ENCODE assay signal across 13 cellular contexts in the genomic region with DNA sequence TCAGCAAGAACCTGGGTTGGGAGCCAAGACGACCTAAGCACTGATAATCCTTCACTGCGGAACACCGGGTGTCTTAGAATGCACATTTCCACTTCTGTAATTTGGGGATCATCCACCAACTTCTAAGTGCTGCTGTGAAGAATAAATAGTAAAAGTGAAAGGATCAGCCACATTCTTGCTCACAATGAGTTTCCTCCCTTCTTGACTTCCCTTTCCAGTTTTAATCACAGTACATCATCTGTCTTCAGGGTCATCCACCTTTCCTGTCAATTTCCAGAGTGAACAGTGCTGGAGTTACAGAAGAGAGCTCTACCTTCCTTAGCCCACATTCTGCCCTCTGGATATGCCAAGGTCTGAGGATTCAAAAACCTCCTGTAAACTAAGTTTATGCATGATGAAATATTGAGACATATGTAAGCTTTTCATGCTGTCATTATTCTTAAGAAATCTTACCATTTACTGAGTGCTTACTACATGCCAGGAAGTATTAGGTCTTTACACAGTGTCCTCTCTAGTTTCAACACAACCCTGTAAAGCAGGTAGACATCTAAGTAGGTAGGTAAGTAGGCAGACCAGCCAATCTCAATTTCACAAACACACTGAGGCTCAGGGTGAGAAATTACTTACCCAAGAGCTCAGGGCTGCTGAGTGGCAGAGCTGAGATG.
DNase-seq lines count a peak whose midpoint lies in the region; ATAC-seq and TF ChIP-seq lines count a peak whose summit lies in the region.
"Had no signal": no experiment of that assay in that cellular context is flagged by ENCODE, and none has a peak within 500 bp of the region (broad histone marks: within the 10 kb centered on the region; RNA-seq: fewer than 3 reads in every experiment).

No MANE protein-coding gene starts in this region.

- H3K36me3 ChIP-seq in osteoblast (ENCODE audit: insufficient read depth, low read length) = peaks cover 24% of the 10 kb centered on the region

- H3K4me1 ChIP-seq in osteoblast (ENCODE audit: insufficient read depth, low read length) = peaks cover 64% of the 10 kb centered on the region
- H3K4me1 ChIP-seq: SJSA1 had no signal

- H3K4me3 Mint-ChIP-seq in endothelial cell (ENCODE audit: unreplicated experiment) = no peak overlapping the region

- H3K9me3 ChIP-seq in osteoblast (ENCODE audit: low read depth, low read length) = no peaks in the 10 kb centered on the region
- H3K9me3 ChIP-seq: SJSA1, tibial artery had no signal

- peak overlapping the region; percentile 3 for H2AFZ ChIP-seq in osteoblast (ENCODE audit: low read length)

- H3K36me3 Mint-ChIP-seq in endothelial cell (ENCODE audit: low read depth, unreplicated experiment) = peaks cover 6% of the 10 kb centered on the region

- H3K4me3 ChIP-seq in osteoblast (ENCODE audit: insufficient read depth, low read length) = peak overlapping the region; percentile 51
- H3K4me3 ChIP-seq: SJSA1, tibial artery had no signal

- H3K4me1 Mint-ChIP-seq in endothelial cell (ENCODE audit: unreplicated experiment) = peaks cover 44% of the 10 kb centered on the region

- no peak for ATAC-seq in HG03571 (IDR thresholded peaks at IDR 0.05; ENCODE audit: unreplicated experiment)

- H3K4me2 ChIP-seq in osteoblast (ENCODE audit: insufficient read depth, low read length) = peak overlapping the region; percentile 75

- H3K27me3 Mint-ChIP-seq in endothelial cell (ENCODE audit: unreplicated experiment) = peaks cover 4% of the 10 kb centered on the region

- H3K27ac ChIP-seq in osteoblast (ENCODE audit: low read depth, low read length) = peak overlapping the region; percentile 96
- H3K27ac ChIP-seq: SJSA1 had no signal

- no peaks in the 10 kb centered on the region for H3K27me3 ChIP-seq in osteoblast (ENCODE audit: insufficient read depth, low read length)
- H3K27me3 ChIP-seq: SJSA1, tibial artery had no signal

- peak overlapping the region; percentile 55 for H3K27ac Mint-ChIP-seq in endothelial cell (ENCODE audit: unreplicated experiment)

- no peaks in the 10 kb centered on the region for H4K20me1 ChIP-seq in osteoblast (ENCODE audit: insufficient read depth, low read length)

- peaks cover 26% of the 10 kb centered on the region for H3K79me2 ChIP-seq in osteoblast (ENCODE audit: insufficient read depth, low read length)

- peak; percentile 20 for DNase-seq in EH (ENCODE audit: low read depth)
- peak; percentile 67 for DNase-seq in OCI-M1 (lab: John Stamatoyannopoulos, UW)
- no peak for DNase-seq in endothelial cell (ENCODE audit: low spot score)
- DNase-seq in osteoblast (ENCODE audit: insufficient read length, low spot score, missing footprints) = no peak
- no peak for DNase-seq in NCI-H524 treated with DMSO at 0.1 percent for 48 hours (lab: John Stamatoyannopoulos, UW)
- no peak for DNase-seq in HuH-7.5 (ENCODE audit: low spot score)
- DNase-seq in NCI-H345 treated with DMSO at 0.1 percent for 48 hours (lab: John Stamatoyannopoulos, UW; ENCODE audit: unreplicated experiment) = no peak
- DNase-seq: activated CD4-positive, alpha-beta T cell treated with anti-CD3 and anti-CD28 coated beads, Interleukin-2, amount 50 U/mL, for 48 hours; effector CD4-positive, alpha-beta T cell; retina; tibial artery had no signal

- no peaks in the 10 kb centered on the region for H3K9me3 Mint-ChIP-seq in endothelial cell (ENCODE audit: unreplicated experiment)

- TF ChIP-seq CTCF in endothelial cell (IDR thresholded peaks at IDR 0.05; ENCODE audit: unreplicated experiment) (no peak), osteoblast (IDR thresholded peaks at IDR 0.05; ENCODE audit: extremely low read depth, low read depth, low read length) (no peak)

Comparison
In these comparisons a context has a peak if more than half of its experiments do, and no peak if none do; other contexts are left out.
1. DNase-seq: peak in EH (single experiment) and OCI-M1 (single experiment); none in endothelial cell (single experiment), osteoblast (single experiment), NCI-H524 treated with DMSO at 0.1 percent for 48 hours (single experiment), HuH-7.5 (single experiment) and NCI-H345 treated with DMSO at 0.1 percent for 48 hours (single experiment).